8 cellular contexts compared by ENCODE assay signal in genomic region chr4:70183168-70183939, GRCh38. TPM values are rescaled to one million over a fixed set of nuclear protein-coding genes. Genes with fewer than 3 reads are reported as not detected.
DNase-seq lines count a peak whose midpoint lies in the region; ATAC-seq and TF ChIP-seq lines count a peak whose summit lies in the region.

No MANE protein-coding gene starts in this region.

- no peak overlapping the region for H3K27ac Mint-ChIP-seq in immature natural killer cell

- H3K36me3 ChIP-seq in A673 (ENCODE audit: insufficient read depth, low read length, poor library complexity, severe bottlenecking), result no peaks in the 10 kb centered on the region
- H3K36me3 ChIP-seq in adrenal gland (replicated peaks in 1 of 2), result no peaks in the 10 kb centered on the region
- no peaks in the 10 kb centered on the region for H3K36me3 ChIP-seq in right lobe of liver

- TF ChIP-seq POLR2A in adrenal gland (IDR thresholded peaks at IDR 0.05) (no peak), right lobe of liver (IDR thresholded peaks at IDR 0.05) (no peak)

- H3K27ac ChIP-seq in A673 (ENCODE audit: low read depth, low read length, poor library complexity, severe bottlenecking), result no peak overlapping the region
- H3K27ac ChIP-seq in adrenal gland, result no peak overlapping the region
- no peak overlapping the region for H3K27ac ChIP-seq in right lobe of liver

- H3K36me3 Mint-ChIP-seq in immature natural killer cell, result no peaks in the 10 kb centered on the region

- H3K4me3 Mint-ChIP-seq in immature natural killer cell, result no peak overlapping the region

- peak; percentile 65 for TF ChIP-seq CTCF in A673 (conservative IDR thresholded peaks at IDR 0.05; ENCODE audit: low read depth, low read length)
- TF ChIP-seq CTCF in GM10248 (IDR thresholded peaks at IDR 0.05; ENCODE audit: control extremely low read depth, extremely low read depth, low read depth, missing control alignments), result peak; percentile 74
- TF ChIP-seq CTCF in adrenal gland (IDR thresholded peaks at IDR 0.05), result peak; percentile 17 to 55 (median 33)
- peak; percentile 50 to 70 (median 66) for TF ChIP-seq CTCF in right lobe of liver (IDR thresholded peaks at IDR 0.05)

- H3K27me3 Mint-ChIP-seq in immature natural killer cell (ENCODE audit: low read depth in 3 of 3), result peaks cover 0 to 2% (median 0%) of the 10 kb centered on the region in 3 donors

- H3K27me3 ChIP-seq in A673 (replicated peaks; ENCODE audit: insufficient read depth, low read depth, low read length, poor library complexity) (no peaks in the 10 kb centered on the region), adrenal gland (no peaks in the 10 kb centered on the region), right lobe of liver (no peaks in the 10 kb centered on the region)

- H3K9me3 Mint-ChIP-seq in immature natural killer cell, result peaks cover 0 to 4% (median under 1%) of the 10 kb centered on the region in 6 donors

- CTCF ChIA-PET in A673 (lab: Charles Lee) (interaction anchor here (0.9 kb wide), 1 partner anchor 86 kb away, joined by 4 read pairs; no protein-coding TSS in a partner anchor), GM10248 (lab: Yijun Ruan, JAX) (interaction anchor here (0.7 to 2.4 kb wide), 21 partner anchors 8 to 493 kb away, joined by 3 to 16 read pairs (median 3); partner anchors contain the start of gene ODAM)

- WGBS in adrenal gland, 4 donors, result 45 to 53% (median 48%) methylated on average over 6 of the region's 6 CpGs
- WGBS in right lobe of liver (ENCODE audit: insufficient coverage, low coverage, low lambda C conversion rate, missing lambda C conversion rate), result 22% methylated on average over 6 of the region's 6 CpGs

- intact Hi-C loops in A673 (cut with micrococcal nuclease; ENCODE audit: unreplicated experiment) (loop anchor here (1.0 to 5.0 kb wide), 3 partner anchors 286 to 494 kb away; no protein-coding TSS in a partner anchor), adrenal gland (cut with DNase I) (no loop called here), right lobe of liver (cut with DNase I) (loop anchor here in 1 of 2 donors (10.0 kb wide), 1 partner anchor 289 kb away; no protein-coding TSS in a partner anchor)

- H3K4me3 ChIP-seq in A673 (ENCODE audit: low read depth, low read length, poor library complexity, severe bottlenecking) (no peak overlapping the region), adrenal gland (no peak overlapping the region), right lobe of liver (no peak overlapping the region)

- BruUV-seq in A673 (replicated peaks; lab: Mats Ljungman, UMichigan), result no TSS peak

- no peaks in the 10 kb centered on the region for H3K4me1 Mint-ChIP-seq in immature natural killer cell

- peak; percentile 92 for ATAC-seq in HG02623 (IDR thresholded peaks at IDR 0.05; ENCODE audit: unreplicated experiment)
- peak; percentile 75 to 85 (median 78) for ATAC-seq in right lobe of liver
- ATAC-seq in GM19328 (IDR thresholded peaks at IDR 0.05; ENCODE audit: unreplicated experiment), result no peak

- peak; percentile 46 for DNase-seq in A673 (ENCODE audit: low spot score)
- peak; percentile 14 for DNase-seq in GM10248 (ENCODE audit: extremely low spot score)
- DNase-seq in NAMALWA (ENCODE audit: low spot score), result peak; percentile 76
- DNase-seq in adrenal gland, result peak in 4 of 7 donors; percentile 7 to 22 (median 20)
- DNase-seq in right lobe of liver, result peak in 1 of 3 donors; percentile 44
- DNase-seq in immature natural killer cell, result no peak

- H3K9me3 ChIP-seq in A673 (ENCODE audit: low read depth, low read length, poor library complexity, severe bottlenecking), result no peaks in the 10 kb centered on the region
- no peaks in the 10 kb centered on the region for H3K9me3 ChIP-seq in adrenal gland (replicated peaks in 1 of 3)
- H3K9me3 ChIP-seq in right lobe of liver, result no peaks in the 10 kb centered on the region

- H3K4me1 ChIP-seq in A673 (ENCODE audit: insufficient read depth, low read length, poor library complexity, severe bottlenecking) (no peaks in the 10 kb centered on the region), adrenal gland (replicated peaks in 1 of 2) (no peaks in the 10 kb centered on the region), right lobe of liver (peaks cover 0 to 7% (median 3%) of the 10 kb centered on the region in 4 donors)

- POLR2A ChIA-PET in A673 (lab: Charles Lee; ENCODE audit: low non-redundant PET) (no interaction called here), GM10248 (lab: Yijun Ruan, JAX) (no interaction called here)

RNA-seq across cellular contexts. Expression of gene ODAM, which starts 12.2 kb away (rescaled TPM):
- total RNA-seq in A673 (2021) (not detected in 2 replicates), adrenal gland (1 to 10 TPM in 1 of 8 donors, under 1 TPM in 3, not detected in 4; 0.41 to 1.9 (median 0.47) TPM), right lobe of liver (not detected)
- polyA plus RNA-seq in adrenal gland (1 to 10 TPM in 1 of 3 donors, under 1 TPM in 2; 0.48 to 2.9 (median 0.48) TPM), immature natural killer cell (not detected)

RNA-seq across cellular contexts. Expression of gene PRR27, which starts 29.3 kb away (rescaled TPM):
- not detected in 2 replicates for total RNA-seq in A673 (2021)
- total RNA-seq in adrenal gland, result not detected
- polyA plus RNA-seq in adrenal gland, result not detected
- total RNA-seq in right lobe of liver, result not detected
- not detected for polyA plus RNA-seq in immature natural killer cell

RNA-seq across cellular contexts. Expression of gene FDCSP, which starts 42.6 kb away (rescaled TPM):
- not detected in 2 replicates for total RNA-seq in A673 (2021)
- total RNA-seq in adrenal gland, result not detected
- under 1 TPM in 1 of 3 donors, not detected in 2; 0.47 TPM for polyA plus RNA-seq in adrenal gland
- total RNA-seq in right lobe of liver, result not detected
- polyA plus RNA-seq in immature natural killer cell, result not detected

RNA-seq across cellular contexts. Expression of gene CSN3, which starts 59.0 kb away (rescaled TPM):
- total RNA-seq in A673 (2021), result not detected in 2 replicates
- total RNA-seq in adrenal gland, result not detected
- polyA plus RNA-seq in adrenal gland, result not detected
- not detected for total RNA-seq in right lobe of liver
- not detected for polyA plus RNA-seq in immature natural killer cell

Comparison
In these comparisons a context has a peak if more than half of its experiments do, and no peak if none do; other contexts are left out.
1. DNase-seq: peak in A673 (single experiment), GM10248 (single experiment), NAMALWA (single experiment) and adrenal gland (4 of 7); none in immature natural killer cell (0 of 3).
2. Peak in every context shown above with its lines, with median percentiles within 50 percentile points of each other: CTCF ChIP-seq.